ENCODE assay signal across 19 cellular contexts in genomic region chr6:360791-361373, GRCh38. TPM values are rescaled to one million over a fixed set of nuclear protein-coding genes. Genes with fewer than 3 reads are reported as not detected.
DNase-seq lines count a peak whose midpoint lies in the region; ATAC-seq, FAIRE-seq and TF ChIP-seq lines count a peak whose summit lies in the region.
"Had no signal": no experiment of that assay in that cellular context is flagged by ENCODE, and none has a peak within 500 bp of the region (broad histone marks: within the 10 kb centered on the region; RNA-seq: fewer than 3 reads in every experiment).

No MANE protein-coding gene starts in this region.

- no peak for FAIRE-seq in GM12878 (lab: Jason Lieb, UNC)
- FAIRE-seq: H54 had no signal

- H3K27me3 Mint-ChIP-seq in memory B cell, result no peaks in the 10 kb centered on the region
- H3K27me3 Mint-ChIP-seq in stimulated activated memory B cell treated with anti-CD40 and anti-IgM and Interleukin-4, amounts not matched to agents 10 μg/mL and 1 μg/mL and 100 μg/mL, for 72 hours, result no peaks in the 10 kb centered on the region

- CTCF ChIA-PET in GM12878 (lab: Yijun Ruan, JAX) (interaction anchor here (0.7 to 4.8 kb wide), 18 partner anchors 8 to 213 kb away, joined by 3 to 34 read pairs (median 3); no protein-coding TSS in a partner anchor), PC-3 (lab: Charles Lee) (no interaction called here)

- H3K27ac ChIP-seq in right atrium auricular region, result no peak overlapping the region
- H3K27ac ChIP-seq in GM12878 (ENCODE audit: control insufficient read depth, insufficient read depth), result no peak overlapping the region
- H3K27ac ChIP-seq in PC-3 (ENCODE audit: low read length), result no peak overlapping the region
- H3K27ac ChIP-seq: 22Rv1, KMS-11 had no signal

- RAD21 ChIA-PET in GM12878 (lab: Charles Lee; ENCODE audit: unreplicated experiment), result interaction anchor here (0.7 to 8.0 kb wide), 13 partner anchors 11 to 170 kb away, joined by 3 to 73 read pairs (median 4); no protein-coding TSS in a partner anchor

- 0 out of 2 replicates have a peak overlapping the region, but pooled peaks have one; percentile 12 for H3K4me2 ChIP-seq in GM12878 (ENCODE audit: control insufficient read depth, insufficient read depth)
- no peak overlapping the region for H3K4me2 ChIP-seq in PC-3 (ENCODE audit: low read length)
- H3K4me2 ChIP-seq: KMS-11 had no signal

- peak overlapping the region; percentile 40 for H3K27ac Mint-ChIP-seq in memory B cell
- peak overlapping the region; percentile 97 for H3K27ac Mint-ChIP-seq in stimulated activated memory B cell treated with anti-CD40 and anti-IgM and Interleukin-4, amounts not matched to agents 10 μg/mL and 1 μg/mL and 100 μg/mL, for 72 hours

- H4K20me1 ChIP-seq in GM12878 (ENCODE audit: control insufficient read depth, insufficient read depth) (no peaks in the 10 kb centered on the region), PC-3 (ENCODE audit: low read length) (no peaks in the 10 kb centered on the region)

- H3K9me3 ChIP-seq in right atrium auricular region (peaks cover 0 to 12% of the 10 kb centered on the region in 2 donors), GM12878 (replicated peaks; ENCODE audit: control insufficient read depth, insufficient read depth, low read length) (no peaks in the 10 kb centered on the region; the same call in 2 of the 3 replicates), PC-3 (ENCODE audit: low read length) (no peaks in the 10 kb centered on the region)

- no peak overlapping the region for H3K4me3 Mint-ChIP-seq in memory B cell
- H3K4me3 Mint-ChIP-seq in stimulated activated memory B cell treated with anti-CD40 and anti-IgM and Interleukin-4, amounts not matched to agents 10 μg/mL and 1 μg/mL and 100 μg/mL, for 72 hours, result no peak overlapping the region

- H3K4me3 ChIP-seq in right atrium auricular region (no peak overlapping the region), GM12878 (no peak overlapping the region), PC-3 (ENCODE audit: low read length) (no peak overlapping the region)

- H3K4me1 ChIP-seq in right atrium auricular region, result no peaks in the 10 kb centered on the region
- H3K4me1 ChIP-seq in GM12878 (ENCODE audit: control insufficient read depth, insufficient read depth, low read length), result peaks cover 54% of the 10 kb centered on the region
- no peaks in the 10 kb centered on the region for H3K4me1 ChIP-seq in PC-3 (ENCODE audit: insufficient read depth, low read length)

- H3F3A ChIP-seq in PC-3 (ENCODE audit: low read length, unreplicated experiment), result no peaks in the 10 kb centered on the region

- H3K79me2 ChIP-seq in GM12878 (ENCODE audit: control insufficient read depth, insufficient read depth, low read length) (no peaks in the 10 kb centered on the region), PC-3 (ENCODE audit: low read length) (no peaks in the 10 kb centered on the region)

- SMC1A ChIA-PET in GM12878 (lab: Charles Lee; ENCODE audit: uncharacterized antibody, unreplicated experiment), result interaction anchor here (0.7 to 9.6 kb wide), 15 partner anchors 9 to 133 kb away, joined by 3 to 230 read pairs (median 4); no protein-coding TSS in a partner anchor

- H3K9me3 Mint-ChIP-seq in memory B cell, result no peaks in the 10 kb centered on the region
- peaks cover 5% of the 10 kb centered on the region for H3K9me3 Mint-ChIP-seq in stimulated activated memory B cell treated with anti-CD40 and anti-IgM and Interleukin-4, amounts not matched to agents 10 μg/mL and 1 μg/mL and 100 μg/mL, for 72 hours

- H3K9ac ChIP-seq in GM12878 (ENCODE audit: control insufficient read depth, insufficient read depth, low read length), result no peak overlapping the region
- H3K9ac ChIP-seq in PC-3 (ENCODE audit: low read length), result no peak overlapping the region
- H3K9ac ChIP-seq: KMS-11 had no signal

- intact Hi-C loops in Right ventricle myocardium inferior (cut with DNase I) (no loop called here), GM12878 (cut with micrococcal nuclease; ENCODE audit: unreplicated experiment) (no loop called here), PC-3 (cut with micrococcal nuclease) (no loop called here)

- no peaks in the 10 kb centered on the region for H3K36me3 Mint-ChIP-seq in memory B cell
- H3K36me3 Mint-ChIP-seq in stimulated activated memory B cell treated with anti-CD40 and anti-IgM and Interleukin-4, amounts not matched to agents 10 μg/mL and 1 μg/mL and 100 μg/mL, for 72 hours, result peaks cover 24% of the 10 kb centered on the region

- in situ Hi-C loops in GM12878 (cut with MboI), result no loop called here

- ATAC-seq in Right ventricle myocardium inferior (no peak), GM12878 (no peak), memory B cell (ENCODE audit: low read depth) (no peak), PC-3 (no peak), HG03108 (IDR thresholded peaks at IDR 0.05; ENCODE audit: unreplicated experiment) (no peak)
- no peak for ATAC-seq in stimulated activated memory B cell treated with anti-CD40 and anti-IgM and Interleukin-4, amounts not matched to agents 10 μg/mL and 1 μg/mL and 100 μg/mL, for 72 hours

- POLR2A ChIA-PET in GM12878 (lab: Charles Lee), result interaction anchor here (0.7 to 2.0 kb wide), 9 partner anchors 9 to 43 kb away, joined by 3 to 10 read pairs (median 4); no protein-coding TSS in a partner anchor
- POLR2A ChIA-PET in PC-3 (lab: Charles Lee; ENCODE audit: unreplicated experiment), result no interaction called here

- H3K9me2 ChIP-seq in PC-3 (replicated peaks; ENCODE audit: low read length), result no peaks in the 10 kb centered on the region

- DNase-seq in Right ventricle myocardium inferior (ENCODE audit: missing footprints) (peak; percentile 68), right atrium auricular region (ENCODE audit: low spot score) (no peak), GM12878 (ENCODE audit: low read depth, low spot score) (no peak), memory B cell (ENCODE audit: low spot score in 2 of 2) (no peak), PC-3 (no peak)
- no peak for DNase-seq in stimulated activated CD4-positive, alpha-beta T cell treated with anti-CD3 and anti-CD28 coated beads, Interleukin-4, amount 100 ng/mL, for 1 hour
- DNase-seq: DMS79 treated with DMSO at 0.1 percent for 48 hours, MV-4-11, NCI-H1694 treated with DMSO at 0.1 percent for 48 hours, NCI-H2107, NCI-H2227 treated with DMSO at 0.1 percent for 48 hours, NCI-H510A treated with DMSO at 0.1 percent for 48 hours, NCI-H82 had no signal

- H3K4me1 Mint-ChIP-seq in memory B cell, result peaks cover 51% of the 10 kb centered on the region
- H3K4me1 Mint-ChIP-seq in stimulated activated memory B cell treated with anti-CD40 and anti-IgM and Interleukin-4, amounts not matched to agents 10 μg/mL and 1 μg/mL and 100 μg/mL, for 72 hours, result peaks cover 82% of the 10 kb centered on the region

- TF ChIP-seq RAD21 in GM12878 (IDR thresholded peaks at IDR 0.05; ENCODE audit: insufficient read depth, low read depth, low read length), result no peak

- H2AFZ ChIP-seq in GM12878 (ENCODE audit: control insufficient read depth, low read depth, low read length) (no peak overlapping the region), PC-3 (ENCODE audit: low read length) (no peak overlapping the region)

- H3K36me3 ChIP-seq in right atrium auricular region, result no peaks in the 10 kb centered on the region
- H3K36me3 ChIP-seq in GM12878 (ENCODE audit: control insufficient read depth in 2 of 2, insufficient read depth in 2 of 2, low read length in 1 of 2), result no peaks in the 10 kb centered on the region; a peak in 1 of 4 replicates
- H3K36me3 ChIP-seq in PC-3 (ENCODE audit: low read depth, low read length), result no peaks in the 10 kb centered on the region

- H3K27me3 ChIP-seq in right atrium auricular region (no peaks in the 10 kb centered on the region), GM12878 (replicated peaks in 1 of 2; ENCODE audit: control insufficient read depth in 2 of 2, insufficient read depth in 2 of 2, low read length in 1 of 2) (no peaks in the 10 kb centered on the region), PC-3 (ENCODE audit: low read length) (peaks cover 4% of the 10 kb centered on the region; the same call in 1 of the 2 replicates)

- WGBS in GM12878 (ENCODE audit: insufficient coverage, insufficient replicate concordance, low lambda C conversion rate, missing lambda C conversion rate), result 80% methylated on average over 19 of the region's 19 CpGs

- no peak for TF ChIP-seq EP300 in GM12878 (IDR thresholded peaks at IDR 0.05; ENCODE audit: borderline replicate concordance in 1 of 2, control insufficient read depth in 1 of 2, low read depth in 2 of 2, low read length in 2 of 2)

- TF ChIP-seq POLR2A in GM12878 (IDR thresholded peaks at IDR 0.05; ENCODE audit: low read depth, low read length), result no peak

- TF ChIP-seq CTCF in right atrium auricular region (IDR thresholded peaks at IDR 0.05) (no peak), GM12878 (IDR thresholded peaks at IDR 0.05 in 2 of 3, conservative IDR thresholded peaks at IDR 0.05 in 1 of 3; ENCODE audit: control insufficient read depth in 2 of 3, extremely low read depth in 1 of 3, insufficient read depth in 1 of 3, low read depth in 3 of 3, low read length in 3 of 3) (no peak), PC-3 (conservative IDR thresholded peaks at IDR 0.05; ENCODE audit: low read depth, low read length) (no peak)

- BruUV-seq in GM12878 (replicated peaks; lab: Mats Ljungman, UMichigan) (no TSS peak), PC-3 (replicated peaks; lab: Mats Ljungman, UMichigan) (no TSS peak)

RNA-seq across cellular contexts. Expression of gene IRF4, which starts 30.7 kb away (rescaled TPM):
- total RNA-seq in Right ventricle myocardium inferior (0.68 TPM), right atrium auricular region (1 to 10 TPM in 1 of 2 donors, under 1 TPM in 1; 0.15 to 1.1 TPM), GM12878 (2014; rRNA removed) (287 and 295 TPM in 2 replicates), GM12878 (2014; rRNA removed; fragmentation: Illumina TruSeq; extraction: Trizol) (217 and 228 TPM in 2 replicates), GM12878 (2021) (495 and 498 TPM in 2 replicates), PC-3 (2014; rRNA removed) (0.15 TPM in 1 of 2 replicates, not detected in the other)
- total RNA-seq in GM12878 (2013; cell fraction: nucleolus; rRNA removed), result 825 and 857 TPM in 2 replicates
- 299 TPM for polyA plus RNA-seq in GM12878 (2011; ENCODE audit: low read depth)
- polyA plus RNA-seq in GM12878 (2011; rRNA removed) (252 and 320 TPM in 2 replicates), GM12878 (2014; fragmentation: Illumina TruSeq; extraction: Trizol) (223 and 228 TPM in 2 replicates), GM12878 (2014; fragmentation: Nextera tagmentation; extraction: Ambion mirVana) (10 to 100 TPM; 50.0 to 98.9 TPM), GM12878 (2014; rRNA removed) (187 and 205 TPM in 2 replicates), GM12878 (2016; fragmentation: Nextera tagmentation; extraction: Ambion mirVana) (100 to 1,000 TPM; 295 to 297 TPM)
- polyA plus RNA-seq in GM12878 (2011; cell fraction: cytosol; rRNA removed), result 352 and 442 TPM in 2 replicates
- 848 and 1,001 TPM in 2 replicates for polyA plus RNA-seq in GM12878 (2011; cell fraction: nucleus; rRNA removed)
- polyA plus RNA-seq in GM12878 (2012), result 262 and 367 TPM in 2 replicates
- 364 and 403 TPM in 2 replicates for polyA minus RNA-seq in GM12878 (2011; rRNA and poly(A)+ RNA removed)
- 196 and 207 TPM in 2 replicates for polyA minus RNA-seq in GM12878 (2011; cell fraction: cytosol; rRNA and poly(A)+ RNA removed)
- polyA minus RNA-seq in GM12878 (2011; cell fraction: nucleus; rRNA and poly(A)+ RNA removed), result 241 and 321 TPM in 2 replicates
- total RNA-seq: HT-29 had no signal

Comparison
In these comparisons a context has a peak if more than half of its experiments do, and no peak if none do; other contexts are left out.
1. RNA of gene IRF4, which starts 30.7 kb away (total RNA-seq): 217 to 857 TPM in GM12878; 0.15 to 1.1 TPM in right atrium auricular region, 0.68 TPM in Right ventricle myocardium inferior (single experiment) and 0.15 TPM in PC-3; every median in the first group is over 100 times any median in the second.